18 cellular contexts compared by ENCODE assay signal in the genomic region with DNA sequence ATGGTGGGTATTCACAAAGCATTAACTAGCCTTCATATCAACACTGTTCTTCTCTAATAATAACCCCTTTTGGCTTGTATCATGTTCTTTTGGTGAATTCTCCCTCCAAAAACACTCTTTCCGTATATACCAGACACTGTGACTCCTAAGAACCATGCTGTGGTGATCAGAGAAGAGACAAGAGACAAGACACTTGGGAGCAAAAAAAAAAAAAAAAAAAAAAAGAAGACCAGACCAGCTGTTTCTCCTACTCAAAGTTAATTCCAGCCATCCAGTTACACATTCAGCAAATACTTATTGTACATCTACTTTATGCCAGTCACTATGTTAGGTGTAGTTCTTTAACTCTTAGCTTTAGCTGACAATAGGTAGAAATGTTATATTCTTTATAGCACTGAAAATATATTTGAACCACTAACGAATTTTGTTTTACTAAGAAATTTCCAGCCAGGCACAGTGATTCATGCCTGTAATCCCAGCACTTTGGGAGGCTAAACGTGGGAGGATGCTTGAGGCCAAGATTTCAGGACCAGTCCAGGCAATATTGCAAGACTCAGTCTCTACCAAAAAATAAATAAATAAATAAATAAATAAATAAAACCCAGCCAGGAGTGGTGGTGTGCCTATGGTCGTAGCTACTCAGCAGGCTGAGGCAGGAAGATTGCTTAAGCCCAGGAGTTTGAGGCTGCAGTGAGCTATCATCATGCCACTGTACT. TPM values are rescaled to one million over a fixed set of nuclear protein-coding genes. Genes with fewer than 3 reads are reported as not detected.
A peak's percentile ranks its signal among the peaks of the same experiment; 100 is the strongest.
DNase-seq lines count a peak whose midpoint lies in the region; ATAC-seq and TF ChIP-seq lines count a peak whose summit lies in the region.
"Had no signal": no experiment of that assay in that cellular context is flagged by ENCODE, and none has a peak within 500 bp of the region (broad histone marks: within the 10 kb centered on the region; RNA-seq: fewer than 3 reads in every experiment).

No MANE protein-coding gene starts in this region.

- no peak overlapping the region for H3K27ac ChIP-seq in left ventricle myocardium inferior (replicated peaks)
- peak overlapping the region; percentile 19 for H3K27ac ChIP-seq in temporal lobe (ENCODE audit: low read depth, low read length)
- H3K27ac ChIP-seq: gastroesophageal sphincter, thoracic aorta had no signal

- peak overlapping the region; percentile 85 for H3K27ac Mint-ChIP-seq in WTC11

- no peak overlapping the region for H3K4me3 ChIP-seq in left ventricle myocardium inferior
- H3K4me3 ChIP-seq: gastroesophageal sphincter, lung, thoracic aorta had no signal

- DNase-seq in left ventricle myocardium superior (no peak), left ventricle myocardium inferior (no peak), WTC11 (ENCODE audit: low spot score) (no peak), iris pigment epithelial cell (ENCODE audit: low read depth) (peak; percentile 25), activated gamma-delta T cell treated with Interleukin-2 at 50 U/mL for 16 hours (no peak), SKM-1 (lab: John Stamatoyannopoulos, UW; ENCODE audit: unreplicated experiment) (no peak)
- DNase-seq in stimulated activated CD4-positive, alpha-beta T cell treated with anti-CD3 and anti-CD28 coated beads, Interleukin-12 subunit alpha, Interleukin-12 subunit beta, amount 100 ng/mL, for 4 hours, result no peak
- DNase-seq: GF-D8; Karpas-422; NCI-H446; NK-92 treated with Interleukin-12 subunit alpha and Interleukin-12 subunit beta, amount 100 ng/mL, for 24 hours; retina; T-helper 1 cell had no signal

- TF ChIP-seq CTCF in left ventricle myocardium inferior (IDR thresholded peaks at IDR 0.05; ENCODE audit: borderline replicate concordance) (no peak), WTC11 (IDR thresholded peaks at IDR 0.05) (no peak)

- no peaks in the 10 kb centered on the region for H3K9me3 ChIP-seq in left ventricle myocardium inferior (replicated peaks)
- H3K9me3 ChIP-seq: gastroesophageal sphincter, thoracic aorta had no signal

- peaks cover 83% of the 10 kb centered on the region for H3K4me1 Mint-ChIP-seq in WTC11

- no peaks in the 10 kb centered on the region; the same call in 1 of the 2 replicates for H3K36me3 Mint-ChIP-seq in WTC11

- intact Hi-C loops in left ventricle myocardium superior (cut with micrococcal nuclease) (no loop called here), left ventricle myocardium inferior (cut with micrococcal nuclease) (no loop called here)

- no peak overlapping the region for H3K4me3 Mint-ChIP-seq in WTC11

- POLR2A ChIA-PET in WTC11 (lab: Charles Lee), result interaction anchor here (0.7 kb wide), 1 partner anchor 26 kb away, joined by 3 read pairs; no protein-coding TSS in a partner anchor

- H3K4me1 ChIP-seq in left ventricle myocardium inferior, result peaks cover 31% of the 10 kb centered on the region

- no peaks in the 10 kb centered on the region for H3K9me3 Mint-ChIP-seq in WTC11

- no peaks in the 10 kb centered on the region for H3K36me3 ChIP-seq in left ventricle myocardium inferior
- H3K36me3 ChIP-seq: gastroesophageal sphincter, thoracic aorta had no signal

- ATAC-seq in left ventricle myocardium superior (peak; percentile 20), WTC11 (no peak)
- ATAC-seq: activated CD4-positive, CD25-positive, alpha-beta regulatory T cell treated with anti-CD3 and anti-CD28 coated beads, Interleukin-2, amount 50 U/mL, for 24 hours; gastroesophageal sphincter had no signal

- CTCF ChIA-PET in WTC11 (lab: Charles Lee), result interaction anchor here (0.9 to 1.1 kb wide), 2 partner anchors 20 to 26 kb away, joined by 3 read pairs; no protein-coding TSS in a partner anchor

- no peaks in the 10 kb centered on the region for H3K27me3 Mint-ChIP-seq in WTC11 (ENCODE audit: low read depth)

- no peaks in the 10 kb centered on the region for H3K27me3 ChIP-seq in left ventricle myocardium inferior (ENCODE audit: low read depth)
- H3K27me3 ChIP-seq: gastroesophageal sphincter had no signal

TF ChIP-seq in WTC11, 78 proteins besides CTCF, POLR2A, EP300 and RAD21:
- TF ChIP-seq SMAD4 (CRISPR knock-in tag; IDR thresholded peaks at IDR 0.05), result no peak
- TF ChIP-seq, protein P1, sequence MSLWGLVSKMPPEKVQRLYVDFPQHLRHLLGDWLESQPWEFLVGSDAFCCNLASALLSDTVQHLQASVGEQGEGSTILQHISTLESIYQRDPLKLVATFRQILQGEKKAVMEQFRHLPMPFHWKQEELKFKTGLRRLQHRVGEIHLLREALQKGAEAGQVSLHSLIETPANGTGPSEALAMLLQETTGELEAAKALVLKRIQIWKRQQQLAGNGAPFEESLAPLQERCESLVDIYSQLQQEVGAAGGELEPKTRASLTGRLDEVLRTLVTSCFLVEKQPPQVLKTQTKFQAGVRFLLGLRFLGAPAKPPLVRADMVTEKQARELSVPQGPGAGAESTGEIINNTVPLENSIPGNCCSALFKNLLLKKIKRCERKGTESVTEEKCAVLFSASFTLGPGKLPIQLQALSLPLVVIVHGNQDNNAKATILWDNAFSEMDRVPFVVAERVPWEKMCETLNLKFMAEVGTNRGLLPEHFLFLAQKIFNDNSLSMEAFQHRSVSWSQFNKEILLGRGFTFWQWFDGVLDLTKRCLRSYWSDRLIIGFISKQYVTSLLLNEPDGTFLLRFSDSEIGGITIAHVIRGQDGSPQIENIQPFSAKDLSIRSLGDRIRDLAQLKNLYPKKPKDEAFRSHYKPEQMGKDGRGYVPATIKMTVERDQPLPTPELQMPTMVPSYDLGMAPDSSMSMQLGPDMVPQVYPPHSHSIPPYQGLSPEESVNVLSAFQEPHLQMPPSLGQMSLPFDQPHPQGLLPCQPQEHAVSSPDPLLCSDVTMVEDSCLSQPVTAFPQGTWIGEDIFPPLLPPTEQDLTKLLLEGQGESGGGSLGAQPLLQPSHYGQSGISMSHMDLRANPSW (CRISPR knock-in tag; conservative IDR thresholded peaks at IDR 0.05; ENCODE audit: low read depth), result no peak
- TF ChIP-seq, protein P2, sequence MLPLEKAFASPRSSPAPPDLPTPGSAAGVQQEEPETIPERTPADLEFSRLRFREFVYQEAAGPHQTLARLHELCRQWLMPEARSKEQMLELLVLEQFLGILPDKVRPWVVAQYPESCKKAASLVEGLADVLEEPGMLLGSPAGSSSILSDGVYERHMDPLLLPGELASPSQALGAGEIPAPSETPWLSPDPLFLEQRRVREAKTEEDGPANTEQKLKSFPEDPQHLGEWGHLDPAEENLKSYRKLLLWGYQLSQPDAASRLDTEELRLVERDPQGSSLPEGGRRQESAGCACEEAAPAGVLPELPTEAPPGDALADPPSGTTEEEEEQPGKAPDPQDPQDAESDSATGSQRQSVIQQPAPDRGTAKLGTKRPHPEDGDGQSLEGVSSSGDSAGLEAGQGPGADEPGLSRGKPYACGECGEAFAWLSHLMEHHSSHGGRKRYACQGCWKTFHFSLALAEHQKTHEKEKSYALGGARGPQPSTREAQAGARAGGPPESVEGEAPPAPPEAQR (CRISPR knock-in tag; IDR thresholded peaks at IDR 0.05), result no peak
- no peak for TF ChIP-seq ZBTB43 (CRISPR knock-in tag; IDR thresholded peaks at IDR 0.05)
- TF ChIP-seq CBFB (CRISPR knock-in tag; IDR thresholded peaks at IDR 0.05; ENCODE audit: low read depth), result no peak
- TF ChIP-seq GRHL2 (CRISPR knock-in tag; IDR thresholded peaks at IDR 0.05; ENCODE audit: insufficient replicate concordance, severe bottlenecking), result no peak
- TF ChIP-seq ERG (CRISPR knock-in tag; IDR thresholded peaks at IDR 0.05), result no peak
- TF ChIP-seq NFATC4 (CRISPR knock-in tag; IDR thresholded peaks at IDR 0.05), result no peak
- no peak for TF ChIP-seq IRF1 (CRISPR knock-in tag; IDR thresholded peaks at IDR 0.05)

RNA-seq across cellular contexts. Expression of gene PIP4K2A, which starts 40.0 kb away (rescaled TPM):
- total RNA-seq in left ventricle myocardium superior, result 12.1 TPM
- 12.6 TPM for total RNA-seq in left ventricle myocardium inferior
- 37.8 to 47.5 TPM (median 44.5 TPM) in 3 replicates for total RNA-seq in WTC11 (2021)
- total RNA-seq in temporal lobe, result 34.2 TPM
